Comparison of ENCODE assay signal across 15 cellular contexts in the genomic region with DNA sequence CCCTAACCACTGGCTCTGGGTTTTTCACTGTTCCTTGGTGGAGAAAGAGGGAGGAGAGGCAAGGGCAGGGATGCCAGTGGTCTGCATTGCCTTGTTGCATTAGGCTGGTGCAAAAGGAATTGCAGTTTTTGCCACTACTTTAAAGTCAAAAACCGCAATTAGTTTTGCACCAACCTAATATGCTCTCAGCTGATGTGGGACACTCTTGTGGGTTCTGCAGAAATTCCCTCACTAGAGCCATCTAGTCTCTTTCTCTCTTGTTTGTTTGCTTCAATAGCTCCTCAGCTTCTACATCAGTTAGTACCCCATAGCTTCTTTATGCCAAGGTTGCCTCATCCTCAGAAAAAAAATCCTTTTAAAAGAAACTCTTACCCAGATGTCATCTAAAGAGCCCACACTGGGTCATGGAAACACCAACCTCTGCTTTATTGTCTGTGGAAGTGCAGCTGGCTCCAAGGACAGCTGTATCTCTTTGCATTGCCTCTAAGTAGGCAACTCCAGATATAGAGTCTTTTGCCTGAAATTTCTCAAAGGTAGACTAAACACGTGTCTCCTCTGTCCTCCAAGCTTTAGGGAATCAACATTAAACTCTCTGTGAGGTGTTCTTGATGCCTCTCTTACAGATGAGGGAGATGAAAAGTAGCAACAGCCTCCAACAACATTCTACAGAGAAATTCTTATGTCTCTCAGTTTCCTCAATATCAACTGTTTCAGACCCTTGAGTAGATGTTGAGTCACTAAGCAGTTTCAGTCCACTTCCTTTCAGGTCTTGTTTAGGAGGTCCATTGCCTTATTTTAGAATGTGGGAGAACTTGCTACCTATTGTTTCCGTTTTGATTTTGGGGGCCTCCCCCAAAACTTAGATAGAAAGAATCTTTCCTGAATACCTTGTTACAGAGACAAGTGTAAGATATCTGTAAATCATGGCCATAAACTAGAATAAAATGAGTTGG.
DNase-seq lines count a peak whose midpoint lies in the region; ATAC-seq and TF ChIP-seq lines count a peak whose summit lies in the region.
"Had no signal": no experiment of that assay in that cellular context is flagged by ENCODE, and none has a peak within 500 bp of the region (broad histone marks: within the 10 kb centered on the region; RNA-seq: fewer than 3 reads in every experiment).

No MANE protein-coding gene starts in this region.

- no peak overlapping the region for H2AFZ ChIP-seq in smooth muscle cell (ENCODE audit: low read depth)

- peak; percentile 88 for ATAC-seq in GM18909 (IDR thresholded peaks at IDR 0.05; ENCODE audit: poor library complexity, unreplicated experiment)
- ATAC-seq in GM21723 (IDR thresholded peaks at IDR 0.05; ENCODE audit: unreplicated experiment) = peak; percentile 71
- ATAC-seq in HG03432 (IDR thresholded peaks at IDR 0.05; ENCODE audit: unreplicated experiment) = peak; percentile 91
- ATAC-seq in HG03457 (IDR thresholded peaks at IDR 0.05; ENCODE audit: unreplicated experiment) = no peak
- ATAC-seq: left lobe of liver, Panc1 had no signal

- no peaks in the 10 kb centered on the region for H3K27me3 ChIP-seq in smooth muscle cell (ENCODE audit: low read depth)
- H3K27me3 ChIP-seq: esophagus muscularis mucosa, upper lobe of left lung had no signal

- no peaks in the 10 kb centered on the region for H3K36me3 ChIP-seq in smooth muscle cell (ENCODE audit: low read depth)
- H3K36me3 ChIP-seq: esophagus muscularis mucosa, upper lobe of left lung had no signal

- H3K4me2 ChIP-seq in smooth muscle cell = no peak overlapping the region

- H3K27ac ChIP-seq in smooth muscle cell (ENCODE audit: low read depth) = no peak overlapping the region
- H3K27ac ChIP-seq: esophagus muscularis mucosa, upper lobe of left lung had no signal

- DNase-seq in GM12865 (ENCODE audit: low read depth) (peak; percentile 48), smooth muscle cell (lab: John Stamatoyannopoulos, UW; ENCODE audit: unreplicated experiment) (no peak), GF-D8 (lab: John Stamatoyannopoulos, UW) (no peak), NCI-H2081 (lab: John Stamatoyannopoulos, UW) (no peak)
- DNase-seq: activated CD4-positive, alpha-beta T cell treated with anti-CD3 and anti-CD28 coated beads for 1 hour; hypothalamus; NCI-H2227 treated with DMSO at 0.1 percent for 48 hours; upper lobe of left lung had no signal

- H3K9ac ChIP-seq in smooth muscle cell (ENCODE audit: low read depth) = no peak overlapping the region

- H3K4me3 ChIP-seq in GM12865 (ENCODE audit: low read depth, low read length) (no peak overlapping the region), smooth muscle cell (no peak overlapping the region)
- H3K4me3 ChIP-seq: esophagus muscularis mucosa, upper lobe of left lung had no signal

- TF ChIP-seq CTCF in GM12865 (IDR thresholded peaks at IDR 0.05; ENCODE audit: insufficient read depth, low read depth, low read length, missing control alignments) = no peak
- TF ChIP-seq CTCF in smooth muscle cell (IDR thresholded peaks at IDR 0.05; ENCODE audit: borderline replicate concordance, insufficient read depth, poor library complexity, severe bottlenecking) = no peak

- no peaks in the 10 kb centered on the region for H3K79me2 ChIP-seq in smooth muscle cell (ENCODE audit: low read depth)

- H3K4me1 ChIP-seq in smooth muscle cell (ENCODE audit: low read depth) = no peaks in the 10 kb centered on the region
- H3K4me1 ChIP-seq: esophagus muscularis mucosa, upper lobe of left lung had no signal

- H3F3A ChIP-seq in smooth muscle cell (ENCODE audit: low read depth) = no peaks in the 10 kb centered on the region

- H4K20me1 ChIP-seq in smooth muscle cell (ENCODE audit: low read depth) = no peaks in the 10 kb centered on the region

- H3K9me3 ChIP-seq in smooth muscle cell (replicated peaks; ENCODE audit: low read depth) = no peaks in the 10 kb centered on the region
- H3K9me3 ChIP-seq: esophagus muscularis mucosa, upper lobe of left lung had no signal

- WGBS in smooth muscle cell (ENCODE audit: low lambda C conversion rate) = 93% methylated on average over 3 of the region's 3 CpGs
